In the genomic region with DNA sequence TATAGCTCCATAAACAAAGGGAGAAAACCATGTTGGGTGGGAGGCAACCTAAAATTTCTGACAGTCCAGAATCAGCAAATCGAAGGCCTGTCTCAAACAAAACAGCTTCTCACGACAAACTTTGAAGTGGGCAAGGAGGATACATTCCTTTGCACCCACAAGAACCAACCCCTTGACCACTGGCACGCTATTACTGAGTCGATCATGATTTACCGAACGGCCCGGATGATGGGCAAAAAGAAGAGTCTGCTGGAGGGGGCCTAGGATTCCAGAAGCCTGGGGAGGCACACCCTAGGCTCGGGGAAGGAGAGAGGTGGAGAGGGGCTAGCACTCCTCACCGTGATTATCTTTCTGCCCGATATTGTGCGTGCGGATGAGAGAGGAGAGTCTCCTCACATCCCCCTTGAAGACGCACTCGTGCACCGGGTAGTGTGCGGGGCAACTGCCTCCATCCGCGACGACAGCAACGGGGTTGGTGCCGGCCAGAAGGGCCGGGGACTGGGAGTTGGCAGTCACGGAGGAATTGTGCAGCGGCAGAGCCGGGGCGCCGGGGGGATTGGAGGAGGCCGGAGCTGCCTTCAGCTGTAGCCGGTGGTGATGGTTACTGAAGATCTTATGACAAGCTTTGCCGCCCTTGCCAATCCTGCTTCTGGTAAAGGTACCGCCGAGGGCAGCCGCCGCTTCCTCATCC, we compare ENCODE assay signal across 8 cellular contexts. TPM values are rescaled to one million over a fixed set of nuclear protein-coding genes. Genes with fewer than 3 reads are reported as not detected.
A peak's percentile ranks its signal among the peaks of the same experiment; 100 is the strongest.
DNase-seq lines count a peak whose midpoint lies in the region; ATAC-seq and TF ChIP-seq lines count a peak whose summit lies in the region.

No MANE protein-coding gene starts in this region.

- no peaks in the 10 kb centered on the region for H3K27me3 ChIP-seq in heart right ventricle
- no peaks in the 10 kb centered on the region for H3K27me3 ChIP-seq in prostate gland (replicated peaks; ENCODE audit: insufficient read depth)

- H3K9me3 ChIP-seq in heart right ventricle (no peaks in the 10 kb centered on the region), prostate gland (no peaks in the 10 kb centered on the region)

- peak overlapping the region; percentile 67 to 94 (median 86) for H3K4me3 ChIP-seq in heart right ventricle
- peak overlapping the region; percentile 67 to 89 for H3K4me3 ChIP-seq in prostate gland

- intact Hi-C loops in heart right ventricle (cut with DNase I) (loop anchor here in 6 of 10 donors (2.0 to 10.0 kb wide), 3 partner anchors 57 to 129 kb away; a partner anchor contains a TSS), prostate gland (cut with DNase I) (loop anchor here (2.0 to 5.0 kb wide), 3 partner anchors 57 to 146 kb away; a partner anchor contains a TSS)

- H3K4me1 ChIP-seq in heart right ventricle (peaks cover 0 to 62% (median 38%) of the 10 kb centered on the region in 9 donors), prostate gland (replicated peaks) (no peaks in the 10 kb centered on the region)

- peaks cover 0 to 15% (median 0%) of the 10 kb centered on the region in 9 donors for H3K36me3 ChIP-seq in heart right ventricle
- H3K36me3 ChIP-seq in prostate gland: no peaks in the 10 kb centered on the region

- H3K27ac ChIP-seq in heart right ventricle (peak overlapping the region; percentile 56 to 95 (median 90)), prostate gland (peak overlapping the region; percentile 91 to 94)

- 0% methylated on average over 34 of the region's 34 CpGs for WGBS in heart right ventricle, 2 donors
- WGBS in prostate gland: under 1% methylated on average over 27 of the region's 34 CpGs

- TF ChIP-seq CTCF in heart right ventricle (IDR thresholded peaks at IDR 0.05): no peak
- TF ChIP-seq CTCF in prostate gland (IDR thresholded peaks at IDR 0.05): no peak

- ATAC-seq in HG02763 (IDR thresholded peaks at IDR 0.05; ENCODE audit: unreplicated experiment) (peak; percentile 26), heart right ventricle (peak in 6 of 8 donors; percentile 13 to 65 (median 38))

- DNase-seq in stimulated activated CD4-positive, alpha-beta T cell treated with anti-CD3 and anti-CD28 coated beads, Interleukin-12 subunit alpha, Interleukin-12 subunit beta, amount 100 ng/mL, for 48 hours (ENCODE audit: low read depth in 2 of 3, low spot score in 1 of 3): peak; percentile 12 to 26 (median 15)
- no peak for DNase-seq in stimulated activated CD4-positive, alpha-beta T cell treated with anti-CD3 and anti-CD28 coated beads, Interleukin-12 subunit alpha, Interleukin-12 subunit beta, amount 100 ng/mL, for 4 hours
- DNase-seq in NCI-H345 (lab: John Stamatoyannopoulos, UW) (peak; percentile 46), heart right ventricle (peak in 1 of 2 donors; percentile 28), prostate gland (ENCODE audit: low spot score) (no peak), D341Med (ENCODE audit: low spot score) (no peak)
- DNase-seq in activated naive CD4-positive, alpha-beta T cell treated with Interleukin-2 at 50 U/mL for 16 hours: peak; percentile 45

- TF ChIP-seq POLR2A in prostate gland (IDR thresholded peaks at IDR 0.05): no peak

RNA-seq across cellular contexts. Expression of a gene that starts 0.7 kb away (rescaled TPM):
- 10 to 100 TPM in 5 of 10 donors, 1 to 10 TPM in 5; 8.4 to 12.5 (median 10.1) TPM for total RNA-seq in heart right ventricle
- 10 to 100 TPM in 1 of 2 donors, 1 to 10 TPM in 1; 5.5 to 11.9 TPM for polyA plus RNA-seq in heart right ventricle
- 10 to 100 TPM; 21.7 to 26.2 TPM for total RNA-seq in prostate gland

RNA-seq across cellular contexts. Expression of a gene that starts 57.3 kb away (rescaled TPM):
- 1 to 10 TPM; 1.5 to 2.7 (median 1.8) TPM for total RNA-seq in heart right ventricle
- 1 to 10 TPM; 2.2 to 3.4 TPM for polyA plus RNA-seq in heart right ventricle
- 10 to 100 TPM in 1 of 2 donors, 1 to 10 TPM in 1; 8.1 to 12.7 TPM for total RNA-seq in prostate gland

Comparison
In these comparisons a context has a peak if more than half of its experiments do, and no peak if none do; other contexts are left out.
1. DNase-seq: peak in stimulated activated CD4-positive, alpha-beta T cell treated with anti-CD3 and anti-CD28 coated beads, Interleukin-12 subunit alpha, Interleukin-12 subunit beta, amount 100 ng/mL, for 48 hours (3 of 3), NCI-H345 (single experiment) and activated naive CD4-positive, alpha-beta T cell treated with Interleukin-2 at 50 U/mL for 16 hours (single experiment); none in stimulated activated CD4-positive, alpha-beta T cell treated with anti-CD3 and anti-CD28 coated beads, Interleukin-12 subunit alpha, Interleukin-12 subunit beta, amount 100 ng/mL, for 4 hours (single experiment), prostate gland (single experiment) and D341Med (single experiment).